In the genomic region with DNA sequence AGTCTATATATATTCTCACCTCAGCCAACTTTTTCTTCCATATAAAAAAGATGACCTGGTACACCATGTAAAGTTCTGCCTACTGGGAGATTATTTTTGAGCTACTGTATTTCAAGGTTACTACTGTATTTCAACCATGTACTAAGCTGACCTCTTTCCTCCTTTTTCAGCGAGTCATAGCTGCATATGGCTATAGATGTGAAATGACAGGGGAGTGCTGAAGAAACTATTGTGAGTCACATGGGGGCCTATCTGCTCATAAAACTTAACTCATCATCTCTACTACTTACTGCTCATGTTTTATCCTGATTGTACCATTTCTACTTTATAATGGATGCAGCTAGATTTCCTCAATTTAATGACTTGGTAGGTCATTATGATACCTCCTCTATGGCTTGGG, we compare ENCODE assay signal across 1 cellular context.
TF ChIP-seq lines count a peak whose summit lies in the region.

No MANE protein-coding gene starts in this region.

TF ChIP-seq in HepG2, 621 proteins besides CTCF, POLR2A, EP300 and RAD21:
- TF ChIP-seq, protein P1, sequence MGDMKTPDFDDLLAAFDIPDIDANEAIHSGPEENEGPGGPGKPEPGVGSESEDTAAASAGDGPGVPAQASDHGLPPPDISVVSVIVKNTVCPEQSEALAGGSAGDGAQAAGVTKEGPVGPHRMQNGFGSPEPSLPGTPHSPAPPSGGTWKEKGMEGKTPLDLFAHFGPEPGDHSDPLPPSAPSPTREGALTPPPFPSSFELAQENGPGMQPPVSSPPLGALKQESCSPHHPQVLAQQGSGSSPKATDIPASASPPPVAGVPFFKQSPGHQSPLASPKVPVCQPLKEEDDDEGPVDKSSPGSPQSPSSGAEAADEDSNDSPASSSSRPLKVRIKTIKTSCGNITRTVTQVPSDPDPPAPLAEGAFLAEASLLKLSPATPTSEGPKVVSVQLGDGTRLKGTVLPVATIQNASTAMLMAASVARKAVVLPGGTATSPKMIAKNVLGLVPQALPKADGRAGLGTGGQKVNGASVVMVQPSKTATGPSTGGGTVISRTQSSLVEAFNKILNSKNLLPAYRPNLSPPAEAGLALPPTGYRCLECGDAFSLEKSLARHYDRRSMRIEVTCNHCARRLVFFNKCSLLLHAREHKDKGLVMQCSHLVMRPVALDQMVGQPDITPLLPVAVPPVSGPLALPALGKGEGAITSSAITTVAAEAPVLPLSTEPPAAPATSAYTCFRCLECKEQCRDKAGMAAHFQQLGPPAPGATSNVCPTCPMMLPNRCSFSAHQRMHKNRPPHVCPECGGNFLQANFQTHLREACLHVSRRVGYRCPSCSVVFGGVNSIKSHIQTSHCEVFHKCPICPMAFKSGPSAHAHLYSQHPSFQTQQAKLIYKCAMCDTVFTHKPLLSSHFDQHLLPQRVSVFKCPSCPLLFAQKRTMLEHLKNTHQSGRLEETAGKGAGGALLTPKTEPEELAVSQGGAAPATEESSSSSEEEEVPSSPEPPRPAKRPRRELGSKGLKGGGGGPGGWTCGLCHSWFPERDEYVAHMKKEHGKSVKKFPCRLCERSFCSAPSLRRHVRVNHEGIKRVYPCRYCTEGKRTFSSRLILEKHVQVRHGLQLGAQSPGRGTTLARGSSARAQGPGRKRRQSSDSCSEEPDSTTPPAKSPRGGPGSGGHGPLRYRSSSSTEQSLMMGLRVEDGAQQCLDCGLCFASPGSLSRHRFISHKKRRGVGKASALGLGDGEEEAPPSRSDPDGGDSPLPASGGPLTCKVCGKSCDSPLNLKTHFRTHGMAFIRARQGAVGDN (CRISPR knock-in tag; IDR thresholded peaks at IDR 0.05): no peak
- no peak for TF ChIP-seq ZFP36L2 (CRISPR knock-in tag; IDR thresholded peaks at IDR 0.05)
- TF ChIP-seq ZNF577 (CRISPR knock-in tag; IDR thresholded peaks at IDR 0.05; ENCODE audit: borderline replicate concordance, low read depth): no peak
- TF ChIP-seq, protein P2, sequence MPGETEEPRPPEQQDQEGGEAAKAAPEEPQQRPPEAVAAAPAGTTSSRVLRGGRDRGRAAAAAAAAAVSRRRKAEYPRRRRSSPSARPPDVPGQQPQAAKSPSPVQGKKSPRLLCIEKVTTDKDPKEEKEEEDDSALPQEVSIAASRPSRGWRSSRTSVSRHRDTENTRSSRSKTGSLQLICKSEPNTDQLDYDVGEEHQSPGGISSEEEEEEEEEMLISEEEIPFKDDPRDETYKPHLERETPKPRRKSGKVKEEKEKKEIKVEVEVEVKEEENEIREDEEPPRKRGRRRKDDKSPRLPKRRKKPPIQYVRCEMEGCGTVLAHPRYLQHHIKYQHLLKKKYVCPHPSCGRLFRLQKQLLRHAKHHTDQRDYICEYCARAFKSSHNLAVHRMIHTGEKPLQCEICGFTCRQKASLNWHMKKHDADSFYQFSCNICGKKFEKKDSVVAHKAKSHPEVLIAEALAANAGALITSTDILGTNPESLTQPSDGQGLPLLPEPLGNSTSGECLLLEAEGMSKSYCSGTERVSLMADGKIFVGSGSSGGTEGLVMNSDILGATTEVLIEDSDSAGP (CRISPR knock-in tag; IDR thresholded peaks at IDR 0.05; ENCODE audit: borderline replicate concordance): no peak
- no peak for TF ChIP-seq ZFP36 (IDR thresholded peaks at IDR 0.05; ENCODE audit: borderline replicate concordance, low read depth, low read length, partially characterized antibody)
- TF ChIP-seq, protein P3, sequence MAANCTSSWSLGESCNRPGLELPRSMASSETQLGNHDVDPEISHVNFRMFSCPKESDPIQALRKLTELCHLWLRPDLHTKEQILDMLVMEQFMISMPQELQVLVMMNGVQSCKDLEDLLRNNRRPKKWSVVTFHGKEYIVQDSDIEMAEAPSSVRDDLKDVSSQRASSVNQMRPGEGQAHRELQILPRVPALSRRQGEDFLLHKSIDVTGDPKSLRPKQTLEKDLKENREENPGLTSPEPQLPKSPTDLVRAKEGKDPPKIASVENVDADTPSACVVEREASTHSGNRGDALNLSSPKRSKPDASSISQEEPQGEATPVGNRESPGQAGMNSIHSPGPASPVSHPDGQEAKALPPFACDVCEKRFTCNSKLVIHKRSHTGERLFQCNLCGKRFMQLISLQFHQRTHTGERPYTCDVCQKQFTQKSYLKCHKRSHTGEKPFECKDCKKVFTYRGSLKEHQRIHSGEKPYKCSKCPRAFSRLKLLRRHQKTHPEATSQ (CRISPR knock-in tag; IDR thresholded peaks at IDR 0.05; ENCODE audit: borderline replicate concordance): no peak
- no peak for TF ChIP-seq ARID5B (CRISPR knock-in tag; IDR thresholded peaks at IDR 0.05)
- no peak for TF ChIP-seq KLF12 (CRISPR knock-in tag; IDR thresholded peaks at IDR 0.05; ENCODE audit: borderline replicate concordance)
- TF ChIP-seq SAFB2 (CRISPR knock-in tag; IDR thresholded peaks at IDR 0.05; ENCODE audit: borderline replicate concordance, low read depth): no peak
- no peak for TF ChIP-seq ZNF670 (CRISPR knock-in tag; IDR thresholded peaks at IDR 0.05; ENCODE audit: borderline replicate concordance)
- no peak for TF ChIP-seq GLMP (CRISPR knock-in tag; IDR thresholded peaks at IDR 0.05; ENCODE audit: borderline replicate concordance)
- TF ChIP-seq ZNF75D (CRISPR knock-in tag; IDR thresholded peaks at IDR 0.05; ENCODE audit: borderline replicate concordance): no peak
- TF ChIP-seq, protein P4, sequence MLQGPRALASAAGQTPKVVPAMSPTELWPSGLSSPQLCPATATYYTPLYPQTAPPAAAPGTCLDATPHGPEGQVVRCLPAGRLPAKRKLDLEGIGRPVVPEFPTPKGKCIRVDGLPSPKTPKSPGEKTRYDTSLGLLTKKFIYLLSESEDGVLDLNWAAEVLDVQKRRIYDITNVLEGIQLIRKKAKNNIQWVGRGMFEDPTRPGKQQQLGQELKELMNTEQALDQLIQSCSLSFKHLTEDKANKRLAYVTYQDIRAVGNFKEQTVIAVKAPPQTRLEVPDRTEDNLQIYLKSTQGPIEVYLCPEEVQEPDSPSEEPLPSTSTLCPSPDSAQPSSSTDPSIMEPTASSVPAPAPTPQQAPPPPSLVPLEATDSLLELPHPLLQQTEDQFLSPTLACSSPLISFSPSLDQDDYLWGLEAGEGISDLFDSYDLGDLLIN (CRISPR knock-in tag; IDR thresholded peaks at IDR 0.05; ENCODE audit: borderline replicate concordance): no peak
- TF ChIP-seq ZNF7 (CRISPR knock-in tag; IDR thresholded peaks at IDR 0.05): no peak
- TF ChIP-seq POLR2G (IDR thresholded peaks at IDR 0.05; ENCODE audit: low read depth, low read length): no peak
- TF ChIP-seq MBNL3 (CRISPR knock-in tag; conservative IDR thresholded peaks at IDR 0.05): no peak
- no peak for TF ChIP-seq ZBTB20 (CRISPR knock-in tag; IDR thresholded peaks at IDR 0.05; ENCODE audit: borderline replicate concordance, low read depth)
